ENCODE assay signal across 14 cellular contexts in the genomic region with DNA sequence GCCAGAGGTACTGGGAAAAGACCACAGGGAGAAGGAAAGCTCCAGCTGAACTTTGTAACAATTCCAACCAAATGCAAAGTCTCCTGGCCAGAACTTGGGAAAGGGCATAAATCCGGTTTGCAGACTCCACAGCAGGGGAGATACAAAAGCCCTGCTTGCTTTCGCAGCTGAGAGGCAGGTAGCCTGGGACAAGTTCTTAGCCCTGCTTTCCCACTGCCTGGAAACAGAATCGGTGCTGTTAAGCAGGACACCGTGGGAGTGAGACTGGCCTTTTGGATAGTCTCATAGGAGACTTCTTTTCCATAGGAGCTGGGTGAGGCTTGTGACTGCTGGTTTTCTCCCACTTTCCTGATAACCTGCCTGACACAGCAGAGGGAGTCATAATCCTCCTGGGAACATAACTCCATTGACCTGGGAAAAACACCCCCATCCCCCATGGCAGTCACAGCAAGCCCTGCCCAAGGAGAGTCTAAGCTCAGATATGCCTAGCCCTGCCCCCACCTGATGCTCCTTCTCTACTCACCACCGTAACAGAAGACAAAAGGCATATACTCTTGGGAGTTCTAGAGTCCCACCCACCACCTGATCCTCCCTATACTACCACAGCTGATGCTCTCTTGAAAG.
A peak's percentile ranks its signal among the peaks of the same experiment; 100 is the strongest.
DNase-seq lines count a peak whose midpoint lies in the region; ATAC-seq lines count a peak whose summit lies in the region.
"Had no signal": no experiment of that assay in that cellular context is flagged by ENCODE, and none has a peak within 500 bp of the region (broad histone marks: within the 10 kb centered on the region; RNA-seq: fewer than 3 reads in every experiment).

No MANE protein-coding gene starts in this region.

- peak overlapping the region; percentile 49 to 71 for H3K27ac ChIP-seq in aorta (ENCODE audit: low read depth in 1 of 2, low read length in 2 of 2)
- H3K27ac ChIP-seq: HL-60 had no signal

- intact Hi-C loops in aorta (cut with DNase I) = no loop called here

- no peaks in the 10 kb centered on the region for H3K27me3 ChIP-seq in aorta (ENCODE audit: control insufficient read depth in 1 of 2, insufficient read depth in 2 of 2, low read length in 1 of 2)

- DNase-seq in NCI-H345 (lab: John Stamatoyannopoulos, UW) (peak; percentile 28), NCI-H345 treated with DMSO at 0.1 percent for 48 hours (lab: John Stamatoyannopoulos, UW; ENCODE audit: unreplicated experiment) (no peak), SK-N-DZ (ENCODE audit: low spot score) (peak; percentile 16), medulla oblongata (ENCODE audit: extremely low spot score) (peak; percentile 9), aorta (peak in 1 of 2 donors; percentile 38), hepatic stellate cell (ENCODE audit: low spot score) (no peak), kidney tubule cell (ENCODE audit: low spot score) (no peak)
- no peak for DNase-seq in activated CD8-positive, alpha-beta memory T cell treated with anti-CD3 and anti-CD28 coated beads, Interleukin-2, amount 50 U/mL, for 48 hours
- DNase-seq: Caco-2, KBM-7, NCI-H2227 treated with DMSO at 0.1 percent for 48 hours, NCI-H748 treated with DMSO at 0.1 percent for 48 hours, SHP77 had no signal

- H3K4me3 ChIP-seq in aorta (ENCODE audit: low read length in 2 of 2) = no peak overlapping the region

- H3K36me3 ChIP-seq in aorta (ENCODE audit: control insufficient read depth in 1 of 2, insufficient read depth in 2 of 2, low read length in 1 of 2) = no peaks in the 10 kb centered on the region

- ATAC-seq in aorta (ENCODE audit: low FRiP score) = no peak

- 4 to 9% methylated on average over 5 of the region's 5 CpGs for WGBS in aorta, 2 donors

- H3K4me1 ChIP-seq in aorta (ENCODE audit: control insufficient read depth in 1 of 2, insufficient read depth in 2 of 2, low read length in 2 of 2) = no peaks in the 10 kb centered on the region

- H3K9me3 ChIP-seq in aorta (ENCODE audit: control insufficient read depth, low read length) = no peaks in the 10 kb centered on the region

Comparison
In these comparisons a context has a peak if more than half of its experiments do, and no peak if none do; other contexts are left out.
1. DNase-seq: peak in NCI-H345 (single experiment), SK-N-DZ (single experiment) and medulla oblongata (single experiment); none in NCI-H345 treated with DMSO at 0.1 percent for 48 hours (single experiment), activated CD8-positive, alpha-beta memory T cell treated with anti-CD3 and anti-CD28 coated beads, Interleukin-2, amount 50 U/mL, for 48 hours (single experiment), hepatic stellate cell (single experiment) and kidney tubule cell (single experiment).